2 cellular contexts compared by ENCODE assay signal in genomic region chr19:17817668-17818363, GRCh38.
TF ChIP-seq lines count a peak whose summit lies in the region.

No MANE protein-coding gene starts in this region.

TF ChIP-seq in HEK293, 187 proteins besides CTCF, POLR2A, EP300 and RAD21:
- no peak for TF ChIP-seq ZNF514 (tag by site-specific recombination; IDR thresholded peaks at IDR 0.05)
- no peak for TF ChIP-seq ZNF629 (tag by site-specific recombination; IDR thresholded peaks at IDR 0.05)
- no peak for TF ChIP-seq ZFP37 (tag by site-specific recombination; IDR thresholded peaks at IDR 0.05)
- TF ChIP-seq ZNF792 (tag by site-specific recombination; IDR thresholded peaks at IDR 0.05) = 0 out of 2 replicates have a peak, but pooled peaks have one; percentile 56
- TF ChIP-seq, protein P1, sequence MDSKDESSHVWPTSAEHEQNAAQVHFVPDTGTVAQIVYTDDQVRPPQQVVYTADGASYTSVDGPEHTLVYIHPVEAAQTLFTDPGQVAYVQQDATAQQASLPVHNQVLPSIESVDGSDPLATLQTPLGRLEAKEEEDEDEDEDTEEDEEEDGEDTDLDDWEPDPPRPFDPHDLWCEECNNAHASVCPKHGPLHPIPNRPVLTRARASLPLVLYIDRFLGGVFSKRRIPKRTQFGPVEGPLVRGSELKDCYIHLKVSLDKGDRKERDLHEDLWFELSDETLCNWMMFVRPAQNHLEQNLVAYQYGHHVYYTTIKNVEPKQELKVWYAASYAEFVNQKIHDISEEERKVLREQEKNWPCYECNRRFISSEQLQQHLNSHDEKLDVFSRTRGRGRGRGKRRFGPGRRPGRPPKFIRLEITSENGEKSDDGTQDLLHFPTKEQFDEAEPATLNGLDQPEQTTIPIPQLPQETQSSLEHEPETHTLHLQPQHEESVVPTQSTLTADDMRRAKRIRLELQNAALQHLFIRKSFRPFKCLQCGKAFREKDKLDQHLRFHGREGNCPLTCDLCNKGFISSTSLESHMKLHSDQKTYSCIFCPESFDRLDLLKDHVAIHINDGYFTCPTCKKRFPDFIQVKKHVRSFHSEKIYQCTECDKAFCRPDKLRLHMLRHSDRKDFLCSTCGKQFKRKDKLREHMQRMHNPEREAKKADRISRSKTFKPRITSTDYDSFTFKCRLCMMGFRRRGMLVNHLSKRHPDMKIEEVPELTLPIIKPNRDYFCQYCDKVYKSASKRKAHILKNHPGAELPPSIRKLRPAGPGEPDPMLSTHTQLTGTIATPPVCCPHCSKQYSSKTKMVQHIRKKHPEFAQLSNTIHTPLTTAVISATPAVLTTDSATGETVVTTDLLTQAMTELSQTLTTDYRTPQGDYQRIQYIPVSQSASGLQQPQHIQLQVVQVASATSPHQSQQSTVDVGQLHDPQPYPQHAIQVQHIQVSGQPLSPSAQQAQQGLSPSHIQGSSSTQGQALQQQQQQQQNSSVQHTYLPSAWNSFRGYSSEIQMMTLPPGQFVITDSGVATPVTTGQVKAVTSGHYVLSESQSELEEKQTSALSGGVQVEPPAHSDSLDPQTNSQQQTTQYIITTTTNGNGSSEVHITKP (tag by site-specific recombination; IDR thresholded peaks at IDR 0.05) = no peak
- TF ChIP-seq ZNF621 (tag by site-specific recombination; IDR thresholded peaks at IDR 0.05) = no peak
- TF ChIP-seq SETDB1 (IDR thresholded peaks at IDR 0.05; ENCODE audit: insufficient read length, low read length) = no peak
- no peak for TF ChIP-seq ZNF791 (tag by site-specific recombination; IDR thresholded peaks at IDR 0.05)
- TF ChIP-seq ZBTB8A (tag by site-specific recombination; IDR thresholded peaks at IDR 0.05) = no peak

TF ChIP-seq in K562, 482 proteins besides CTCF, POLR2A, EP300 and RAD21:
- TF ChIP-seq ZKSCAN8 (CRISPR knock-in tag; IDR thresholded peaks at IDR 0.05) (peak; percentile 90), ZNF41 (CRISPR knock-in tag; conservative IDR thresholded peaks at IDR 0.05) (no peak)
- TF ChIP-seq, protein P2, sequence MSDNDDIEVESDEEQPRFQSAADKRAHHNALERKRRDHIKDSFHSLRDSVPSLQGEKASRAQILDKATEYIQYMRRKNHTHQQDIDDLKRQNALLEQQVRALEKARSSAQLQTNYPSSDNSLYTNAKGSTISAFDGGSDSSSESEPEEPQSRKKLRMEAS (CRISPR knock-in tag; IDR thresholded peaks at IDR 0.05) = peak; percentile 24; the same call in 1 of the 2 replicates
